ENCODE assay signal across 7 cellular contexts in the genomic region with DNA sequence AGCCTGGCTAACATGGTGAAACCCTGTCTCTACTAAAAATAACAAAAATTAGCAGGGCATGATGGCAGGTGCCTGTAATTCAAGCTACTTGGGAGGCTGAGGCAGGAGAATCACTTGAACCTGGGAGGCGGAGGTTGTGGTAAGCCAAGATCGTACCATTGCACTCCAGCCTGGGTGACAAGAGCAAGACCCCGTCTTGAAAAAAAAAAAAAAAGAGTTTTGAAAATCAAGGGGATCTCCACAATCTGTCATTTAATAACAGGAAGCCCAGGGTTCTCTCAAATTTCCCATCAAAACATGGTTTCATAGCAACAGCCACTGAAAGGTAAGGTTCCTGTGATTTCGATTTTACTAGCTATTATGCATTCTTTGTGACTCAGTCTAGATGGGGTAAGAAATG. TPM values are rescaled to one million over a fixed set of nuclear protein-coding genes. Genes with fewer than 3 reads are reported as not detected.
A peak's percentile ranks its signal among the peaks of the same experiment; 100 is the strongest.
DNase-seq lines count a peak whose midpoint lies in the region; ATAC-seq and TF ChIP-seq lines count a peak whose summit lies in the region.
"Not testable (repeated sequence)": the region's sequence is repeated elsewhere in the genome, so short reads cannot be mapped to it uniquely, and the experiment has no call there.

No MANE protein-coding gene starts in this region.

- H3K9me3 Mint-ChIP-seq in activated B cell treated with CpG ODN at 0.5 μM for 24 hours; activated T-helper 17 cell treated with anti-CD3 and anti-CD28 coated beads, Interleukin-2, amount 50 U/mL, for 72 hours: not testable (repeated sequence)

- not testable (repeated sequence) for H3K36me3 Mint-ChIP-seq in activated B cell treated with CpG ODN at 0.5 μM for 24 hours (ENCODE audit: low read depth)
- H3K36me3 Mint-ChIP-seq in activated T-helper 17 cell treated with anti-CD3 and anti-CD28 coated beads, Interleukin-2, amount 50 U/mL, for 72 hours (ENCODE audit: low read depth), result peaks cover 41% of the 10 kb centered on the region

- H3K27me3 Mint-ChIP-seq in activated B cell treated with CpG ODN at 0.5 μM for 24 hours; activated T-helper 17 cell treated with anti-CD3 and anti-CD28 coated beads, Interleukin-2, amount 50 U/mL, for 72 hours: not testable (repeated sequence)

- H3K4me1 Mint-ChIP-seq in activated B cell treated with CpG ODN at 0.5 μM for 24 hours, result peaks cover 85% of the 10 kb centered on the region
- peaks cover 48% of the 10 kb centered on the region for H3K4me1 Mint-ChIP-seq in activated T-helper 17 cell treated with anti-CD3 and anti-CD28 coated beads, Interleukin-2, amount 50 U/mL, for 72 hours

- ATAC-seq in GM18517 (IDR thresholded peaks at IDR 0.05; ENCODE audit: unreplicated experiment) (peak; percentile 77), GM21381 (IDR thresholded peaks at IDR 0.05; ENCODE audit: unreplicated experiment) (peak; percentile 77), HG02885 (IDR thresholded peaks at IDR 0.05; ENCODE audit: poor library complexity, unreplicated experiment) (peak; percentile 82), HG03520 (IDR thresholded peaks at IDR 0.05; ENCODE audit: unreplicated experiment) (peak; percentile 87), activated B cell treated with CpG ODN at 0.5 μM for 24 hours (ENCODE audit: low read depth) (peak; percentile 75)
- ATAC-seq in activated T-helper 17 cell treated with anti-CD3 and anti-CD28 coated beads, Interleukin-2, amount 50 U/mL, for 72 hours (replicated peaks), result peak; percentile 73

- peak overlapping the region; percentile 87 for H3K27ac Mint-ChIP-seq in activated B cell treated with CpG ODN at 0.5 μM for 24 hours
- peak overlapping the region; percentile 99 for H3K27ac Mint-ChIP-seq in activated T-helper 17 cell treated with anti-CD3 and anti-CD28 coated beads, Interleukin-2, amount 50 U/mL, for 72 hours

- POLR2A ChIA-PET in activated B cell treated with CpG ODN at 0.5 μM for 24 hours (lab: Charles Lee), result interaction anchor here (0.7 to 5.0 kb wide), 15 partner anchors 9 to 593 kb away, joined by 3 to 53 read pairs (median 4); a partner anchor contains a TSS

- TF ChIP-seq CTCF in activated B cell treated with CpG ODN at 0.5 μM for 24 hours (IDR thresholded peaks at IDR 0.05), result not testable (repeated sequence)

- peak overlapping the region; percentile 51 for H3K4me3 Mint-ChIP-seq in activated B cell treated with CpG ODN at 0.5 μM for 24 hours
- H3K4me3 Mint-ChIP-seq in activated T-helper 17 cell treated with anti-CD3 and anti-CD28 coated beads, Interleukin-2, amount 50 U/mL, for 72 hours, result peak overlapping the region; percentile 95

- DNase-seq in activated B cell treated with CpG ODN at 0.5 μM for 24 hours, result not testable (repeated sequence)
- DNase-seq in glomerular visceral epithelial cell (ENCODE audit: extremely low spot score), result peak; percentile 11

- intact Hi-C loops in activated B cell treated with CpG ODN at 0.5 μM for 24 hours (cut with micrococcal nuclease), result loop anchor here (1.0 kb wide), 3 partner anchors 10 to 51 kb away; a partner anchor contains a TSS

- CTCF ChIA-PET in activated B cell treated with CpG ODN at 0.5 μM for 24 hours (lab: Charles Lee), result interaction anchor here (0.6 to 1.8 kb wide), 2 partner anchors 15 to 22 kb away, joined by 4 to 13 read pairs; no protein-coding TSS in a partner anchor

RNA-seq across cellular contexts. Expression of a gene that starts 10.0 kb away (rescaled TPM):
- 184 and 225 TPM in 2 replicates for total RNA-seq in activated B cell treated with CpG ODN at 0.5 μM for 24 hours
- 100 to 1,000 TPM; 117 to 254 TPM for total RNA-seq in activated T-helper 17 cell treated with anti-CD3 and anti-CD28 coated beads, Interleukin-2, amount 50 U/mL, for 72 hours

RNA-seq across cellular contexts. Expression of a gene that starts 51.0 kb away (rescaled TPM):
- 20.9 and 24.0 TPM in 2 replicates for total RNA-seq in activated B cell treated with CpG ODN at 0.5 μM for 24 hours
- 10 to 100 TPM; 19.8 to 24.7 TPM for total RNA-seq in activated T-helper 17 cell treated with anti-CD3 and anti-CD28 coated beads, Interleukin-2, amount 50 U/mL, for 72 hours
